In genomic region chr17:76024353-76024752, GRCh38 we compare ENCODE assay signal across 16 cellular contexts. TPM values are rescaled to one million over a fixed set of nuclear protein-coding genes. Genes with fewer than 3 reads are reported as not detected.
"Had no signal": no experiment of that assay in that cellular context is flagged by ENCODE, and none has a peak within 500 bp of the region (broad histone marks: within the 10 kb centered on the region; RNA-seq: fewer than 3 reads in every experiment).

No MANE protein-coding gene starts in this region.

- H3K27me3 ChIP-seq: heart left ventricle had no signal

- DNase-seq: effector memory CD8-positive, alpha-beta T cell; hippocampal formation; nephron progenitor cell; posterior cingulate gyrus; small intestine; stimulated activated CD4-positive, alpha-beta T cell treated with anti-CD3 and anti-CD28 coated beads, Interleukin-12 subunit alpha, Interleukin-12 subunit beta, amount 100 ng/mL, for 4 hours; stimulated activated naive CD4-positive, alpha-beta T cell; stomach; substantia nigra; trophoblast cell had no signal

- H3K4me3 ChIP-seq: heart left ventricle, stomach had no signal

- ATAC-seq: effector memory CD8-positive, alpha-beta T cell; heart left ventricle had no signal

- H3K9me3 ChIP-seq: heart left ventricle, neutrophil, stomach had no signal

- H3K27ac ChIP-seq: heart left ventricle, neutrophil, stomach had no signal

- H3K36me3 ChIP-seq: heart left ventricle, neutrophil had no signal

RNA-seq across cellular contexts. Expression of gene EVPL, which starts 2.8 kb away (rescaled TPM):
- total RNA-seq: fibroblast of lung, frontal cortex, osteocyte, pulmonary artery endothelial cell had no signal
